Comparison of ENCODE assay signal across 21 cellular contexts in genomic region chr7:47249361-47249760, GRCh38.
"Had no signal": no experiment of that assay in that cellular context is flagged by ENCODE, and none has a peak within 500 bp of the region (broad histone marks: within the 10 kb centered on the region; RNA-seq: fewer than 3 reads in every experiment).

No MANE protein-coding gene starts in this region.

- H3K36me3 ChIP-seq: esophagus squamous epithelium, heart left ventricle, pancreas, spleen, tibial nerve, upper lobe of right lung had no signal

- H3K9me3 ChIP-seq: esophagus squamous epithelium, pancreas, testis, tibial nerve, upper lobe of right lung had no signal

- H3K27ac ChIP-seq: esophagus squamous epithelium, heart left ventricle, pancreas, spleen, testis, tibial nerve, upper lobe of right lung had no signal

- H3K4me3 ChIP-seq: esophagus squamous epithelium, heart left ventricle, pancreas, spleen, testis, tibial nerve, upper lobe of right lung had no signal

- DNase-seq: effector memory CD8-positive, alpha-beta T cell; esophagus squamous epithelium; heart left ventricle; hippocampal formation; kidney glomerular epithelial cell; mesendoderm; naive B cell; occipital lobe; pancreas; right cardiac atrium; spleen; stimulated activated CD4-positive, alpha-beta T cell treated with anti-CD3 and anti-CD28 coated beads, Interleukin-15, amount 100 ng/mL, for 24 hours; stimulated activated CD4-positive, alpha-beta T cell treated with anti-CD3 and anti-CD28 coated beads, Interleukin-1b, Interleukin-23, amount 100 ng/mL, for 48 hours; stimulated activated CD4-positive, alpha-beta T cell treated with anti-CD3 and anti-CD28 coated beads, Interleukin-4, amount 100 ng/mL, for 24 hours; upper lobe of right lung had no signal

- ATAC-seq: effector memory CD8-positive, alpha-beta T cell; stimulated activated memory B cell treated with anti-CD40 and anti-IgM and Interleukin-4, amounts not matched to agents 10 μg/mL and 1 μg/mL and 100 μg/mL, for 72 hours; upper lobe of right lung had no signal

- FAIRE-seq: colon, frontal cortex, islet of Langerhans, pancreas had no signal

- H3K27me3 ChIP-seq: esophagus squamous epithelium, heart left ventricle, pancreas, testis, tibial nerve, upper lobe of right lung had no signal
